Comparison of ENCODE assay signal across 31 cellular contexts in genomic region chr11:77206264-77207018, GRCh38.
DNase-seq lines count a peak whose midpoint lies in the region; ATAC-seq, FAIRE-seq and TF ChIP-seq lines count a peak whose summit lies in the region.
"Had no signal": no experiment of that assay in that cellular context is flagged by ENCODE, and none has a peak within 500 bp of the region (broad histone marks: within the 10 kb centered on the region; RNA-seq: fewer than 3 reads in every experiment).

No MANE protein-coding gene starts in this region.

- H3K9me3 ChIP-seq in osteoblast (ENCODE audit: low read depth, low read length) (no peaks in the 10 kb centered on the region), ovary (no peaks in the 10 kb centered on the region)
- H3K9me3 ChIP-seq: A549, psoas muscle, tibial artery had no signal

- H3K27me3 Mint-ChIP-seq in activated B cell treated with CpG ODN at 0.5 μM for 24 hours (peaks cover 3% of the 10 kb centered on the region), osteocyte (ENCODE audit: unreplicated experiment) (no peaks in the 10 kb centered on the region)
- H3K27me3 Mint-ChIP-seq: activated CD4-positive, alpha-beta memory T cell treated with anti-CD3 and anti-CD28 coated beads, Interleukin-2, amount 10 ng/mL, durations not matched to agents 7 days and 5 days; central memory CD8-positive, alpha-beta T cell had no signal

- TF ChIP-seq POLR2A in GM12891 (IDR thresholded peaks at IDR 0.05; ENCODE audit: low read depth, low read length), result no peak
- TF ChIP-seq POLR2A in ovary (IDR thresholded peaks at IDR 0.05), result no peak

- TF ChIP-seq CTCF in activated B cell treated with CpG ODN at 0.5 μM for 24 hours (IDR thresholded peaks at IDR 0.05) (no peak), osteoblast (IDR thresholded peaks at IDR 0.05; ENCODE audit: extremely low read depth, low read depth, low read length) (no peak), ovary (IDR thresholded peaks at IDR 0.05) (no peak), osteocyte (IDR thresholded peaks at IDR 0.05) (no peak)

- no peak for TF ChIP-seq EP300 in ovary (IDR thresholded peaks at IDR 0.05)

- 83 to 87% (median 85%) methylated on average over 13 of the region's 13 CpGs for WGBS in ovary, 3 donors

- H3K27me3 ChIP-seq in osteoblast (ENCODE audit: insufficient read depth, low read length) (no peaks in the 10 kb centered on the region), ovary (no peaks in the 10 kb centered on the region)
- H3K27me3 ChIP-seq: dorsolateral prefrontal cortex, tibial artery had no signal

- H3K79me2 ChIP-seq in osteoblast (ENCODE audit: insufficient read depth, low read length), result no peaks in the 10 kb centered on the region

- H3K4me2 ChIP-seq in osteoblast (ENCODE audit: insufficient read depth, low read length), result no peak overlapping the region
- H3K4me2 ChIP-seq: A549, KMS-11 had no signal

- no peak overlapping the region for H3K27ac Mint-ChIP-seq in activated B cell treated with CpG ODN at 0.5 μM for 24 hours
- no peak overlapping the region for H3K27ac Mint-ChIP-seq in osteocyte (ENCODE audit: unreplicated experiment)
- H3K27ac Mint-ChIP-seq: activated CD4-positive, alpha-beta memory T cell treated with anti-CD3 and anti-CD28 coated beads, Interleukin-2, amount 10 ng/mL, durations not matched to agents 7 days and 5 days; activated T-helper 2 cell treated with anti-CD3 and anti-CD28 coated beads, Interferon-gamma antibody, Interleukin-2, Interleukin-4, amounts not matched to agents 10 μg/mL and 5 μg/mL and 100 μg/mL, durations not matched to agents 14 hours and 24 hours and 36 hours; CD8-positive, alpha-beta T cell; immature natural killer cell had no signal

- POLR2A ChIA-PET in activated B cell treated with CpG ODN at 0.5 μM for 24 hours (lab: Charles Lee), result no interaction called here

- ATAC-seq in activated CD4-positive, CD25-positive, alpha-beta regulatory T cell treated with anti-CD3 and anti-CD28 coated beads, Interleukin-2, amount 50 U/mL, for 24 hours, result no peak
- ATAC-seq in activated B cell treated with CpG ODN at 0.5 μM for 24 hours (ENCODE audit: low read depth), result no peak
- ATAC-seq: A549; CD8-positive, alpha-beta T cell; left colon; psoas muscle had no signal

- no peaks in the 10 kb centered on the region for H3K36me3 ChIP-seq in osteoblast (ENCODE audit: insufficient read depth, low read length)
- H3K36me3 ChIP-seq in ovary, result no peaks in the 10 kb centered on the region
- H3K36me3 ChIP-seq: tibial artery had no signal

- H3K4me3 ChIP-seq in osteoblast (ENCODE audit: insufficient read depth, low read length) (no peak overlapping the region), ovary (no peak overlapping the region)
- H3K4me3 ChIP-seq: A549, dorsolateral prefrontal cortex, psoas muscle, tibial artery had no signal

- H4K20me1 ChIP-seq in osteoblast (ENCODE audit: insufficient read depth, low read length), result no peaks in the 10 kb centered on the region

- intact Hi-C loops in activated B cell treated with CpG ODN at 0.5 μM for 24 hours (cut with micrococcal nuclease), result no loop called here
- intact Hi-C loops in ovary (cut with DNase I), result loop anchor here in 1 of 4 donors (10.0 kb wide), 1 partner anchor 328 kb away; no protein-coding TSS in a partner anchor

- no peaks in the 10 kb centered on the region for H3K4me1 ChIP-seq in osteoblast (ENCODE audit: insufficient read depth, low read length)
- H3K4me1 ChIP-seq in ovary (ENCODE audit: insufficient read depth), result no peaks in the 10 kb centered on the region
- H3K4me1 ChIP-seq: A549, psoas muscle had no signal

- CTCF ChIA-PET in activated B cell treated with CpG ODN at 0.5 μM for 24 hours (lab: Charles Lee), result no interaction called here

- no peak overlapping the region for H2AFZ ChIP-seq in osteoblast (ENCODE audit: low read length)

- no peak for FAIRE-seq in GM12891 (lab: Jason Lieb, UNC)
- FAIRE-seq: A549, endothelial cell of umbilical vein, H54 had no signal

- H3K27ac ChIP-seq in osteoblast (ENCODE audit: low read depth, low read length) (no peak overlapping the region), ovary (no peak overlapping the region)
- H3K27ac ChIP-seq: A549, dorsolateral prefrontal cortex, KMS-11, psoas muscle, tibial artery had no signal

- no peaks in the 10 kb centered on the region for H3K36me3 Mint-ChIP-seq in activated B cell treated with CpG ODN at 0.5 μM for 24 hours (ENCODE audit: low read depth)
- H3K36me3 Mint-ChIP-seq in osteocyte (ENCODE audit: unreplicated experiment), result no peaks in the 10 kb centered on the region
- H3K36me3 Mint-ChIP-seq: CD8-positive, alpha-beta T cell; immature natural killer cell had no signal

- H3K4me3 Mint-ChIP-seq in activated B cell treated with CpG ODN at 0.5 μM for 24 hours (no peak overlapping the region), osteocyte (ENCODE audit: unreplicated experiment) (no peak overlapping the region)
- H3K4me3 Mint-ChIP-seq: activated CD4-positive, alpha-beta memory T cell treated with anti-CD3 and anti-CD28 coated beads, Interleukin-2, amount 10 ng/mL, durations not matched to agents 7 days and 5 days; CD8-positive, alpha-beta T cell; central memory CD8-positive, alpha-beta T cell; immature natural killer cell had no signal

- H3K4me1 Mint-ChIP-seq in activated B cell treated with CpG ODN at 0.5 μM for 24 hours (no peaks in the 10 kb centered on the region), osteocyte (ENCODE audit: unreplicated experiment) (no peaks in the 10 kb centered on the region)
- H3K4me1 Mint-ChIP-seq: activated CD4-positive, alpha-beta memory T cell treated with anti-CD3 and anti-CD28 coated beads, Interleukin-2, amount 10 ng/mL, durations not matched to agents 7 days and 5 days; central memory CD8-positive, alpha-beta T cell; immature natural killer cell had no signal

- DNase-seq in activated CD4-positive, CD25-positive, alpha-beta regulatory T cell treated with anti-CD3 and anti-CD28 coated beads, Interleukin-2, amount 50 U/mL, for 72 hours, result peak; percentile 26
- DNase-seq in GM12891 (ENCODE audit: insufficient read length, low spot score) (peak; percentile 2), activated B cell treated with CpG ODN at 0.5 μM for 24 hours (peak; percentile 10), osteoblast (ENCODE audit: insufficient read length, low spot score, missing footprints) (peak; percentile 73), ovary (no peak), T-helper 9 cell (no peak), osteocyte (ENCODE audit: extremely low spot score, unreplicated experiment) (no peak)
- DNase-seq: activated CD4-positive, alpha-beta memory T cell treated with anti-CD3 and anti-CD28 coated beads, Interleukin-2, amount 10 ng/mL, durations not matched to agents 7 days and 5 days; activated CD4-positive, CD25-positive, alpha-beta regulatory T cell; AML-193; CD8-positive, alpha-beta T cell; dorsolateral prefrontal cortex; hypothalamus; immature natural killer cell; left colon; mammary epithelial cell; NCI-H1694 treated with DMSO at 0.1 percent for 48 hours; NCI-H2171; NCI-H524; psoas muscle; SHP77; stimulated activated CD4-positive, alpha-beta T cell treated with anti-CD3 and anti-CD28 coated beads, Interleukin-4, amount 100 ng/mL, for 4 hours; stimulated activated naive CD4-positive, alpha-beta T cell treated with Interleukin-2 at 50 U/mL for 16 hours; tibial artery had no signal

- no peaks in the 10 kb centered on the region for H3K9me3 Mint-ChIP-seq in activated B cell treated with CpG ODN at 0.5 μM for 24 hours
- no peaks in the 10 kb centered on the region for H3K9me3 Mint-ChIP-seq in osteocyte (ENCODE audit: unreplicated experiment)
- H3K9me3 Mint-ChIP-seq: activated CD4-positive, alpha-beta memory T cell treated with anti-CD3 and anti-CD28 coated beads, Interleukin-2, amount 10 ng/mL, durations not matched to agents 7 days and 5 days; activated T-helper 2 cell treated with anti-CD3 and anti-CD28 coated beads, Interferon-gamma antibody, Interleukin-2, Interleukin-4, amounts not matched to agents 10 μg/mL and 5 μg/mL and 100 μg/mL, durations not matched to agents 14 hours and 24 hours and 36 hours; CD8-positive, alpha-beta T cell; central memory CD8-positive, alpha-beta T cell; immature natural killer cell had no signal

TF ChIP-seq in GM12891, 5 proteins besides CTCF, POLR2A, EP300 and RAD21:
- TF ChIP-seq PAX5 (IDR thresholded peaks at IDR 0.05; ENCODE audit: insufficient read depth, low read length, severe bottlenecking) (no peak), POU2F2 (IDR thresholded peaks at IDR 0.05; ENCODE audit: low read depth, low read length) (no peak), TAF1 (IDR thresholded peaks at IDR 0.05; ENCODE audit: low read depth, low read length) (no peak), POLR2AphosphoS5 (IDR thresholded peaks at IDR 0.05; ENCODE audit: low read depth, low read length) (no peak), SPI1 (IDR thresholded peaks at IDR 0.05; ENCODE audit: low read depth, low read length) (no peak)

Comparison
In these comparisons a context has a peak if more than half of its experiments do, and no peak if none do; other contexts are left out.
1. DNase-seq: peak in activated CD4-positive, CD25-positive, alpha-beta regulatory T cell treated with anti-CD3 and anti-CD28 coated beads, Interleukin-2, amount 50 U/mL, for 72 hours (single experiment), GM12891 (single experiment), activated B cell treated with CpG ODN at 0.5 μM for 24 hours (single experiment) and osteoblast (single experiment); none in ovary (0 of 5), T-helper 9 cell (single experiment) and osteocyte (single experiment).